ENCODE assay signal across 22 cellular contexts in the genomic region with DNA sequence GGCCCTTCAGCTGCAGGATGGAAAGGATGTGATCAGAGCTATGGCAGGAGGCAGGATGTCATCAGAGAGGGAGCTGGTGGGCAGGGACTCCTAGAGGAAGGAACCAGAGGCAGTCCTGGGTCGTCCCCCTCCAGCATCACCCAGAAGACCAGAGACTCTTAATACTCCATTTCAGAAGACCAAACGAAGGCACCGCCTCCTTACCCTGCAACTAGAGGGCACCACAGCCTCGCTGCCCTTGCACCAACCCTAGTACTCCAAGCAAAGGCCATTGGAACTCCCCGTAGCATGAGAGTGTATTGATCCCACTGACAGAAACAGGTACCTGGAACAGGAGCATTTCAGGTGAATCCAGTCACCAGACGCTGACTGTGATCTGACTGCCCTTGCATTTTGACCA.
"Had no signal": no experiment of that assay in that cellular context is flagged by ENCODE, and none has a peak within 500 bp of the region (broad histone marks: within the 10 kb centered on the region; RNA-seq: fewer than 3 reads in every experiment).

No MANE protein-coding gene starts in this region.

- H3K36me3 ChIP-seq: ascending aorta, esophagus squamous epithelium, left lung, stomach, uterus had no signal

- H3K27ac Mint-ChIP-seq: activated naive CD8-positive, alpha-beta T cell treated with anti-CD3 and anti-CD28 coated beads for 36 hours; activated T-cell treated with anti-CD3 and anti-CD28 coated beads, Interleukin-2, amount 50 U/mL, for 72 hours; nephron had no signal

- H3K4me1 ChIP-seq: ascending aorta, esophagus squamous epithelium, left lung, stomach, uterus had no signal

- H3K27ac ChIP-seq: ascending aorta, dorsolateral prefrontal cortex, esophagus squamous epithelium, left lung, stomach, uterus had no signal

- H3K9me3 Mint-ChIP-seq: activated naive CD8-positive, alpha-beta T cell treated with anti-CD3 and anti-CD28 coated beads for 36 hours; nephron had no signal

- H3K9me3 ChIP-seq: ascending aorta, esophagus squamous epithelium, uterus had no signal

- FAIRE-seq: bronchial epithelial cell, islet of Langerhans had no signal

- H3K27me3 ChIP-seq: ascending aorta, uterus had no signal

- H3K27me3 Mint-ChIP-seq: activated naive CD8-positive, alpha-beta T cell treated with anti-CD3 and anti-CD28 coated beads for 36 hours had no signal

- H3K4me3 ChIP-seq: ascending aorta, dorsolateral prefrontal cortex, esophagus squamous epithelium, left lung, stomach, uterus had no signal

- H3K4me3 Mint-ChIP-seq: activated naive CD8-positive, alpha-beta T cell treated with anti-CD3 and anti-CD28 coated beads for 36 hours; activated T-cell treated with anti-CD3 and anti-CD28 coated beads, Interleukin-2, amount 50 U/mL, for 72 hours; nephron had no signal

- H3K36me3 Mint-ChIP-seq: activated naive CD8-positive, alpha-beta T cell treated with anti-CD3 and anti-CD28 coated beads for 36 hours had no signal

- ATAC-seq: activated T-cell treated with anti-CD3 and anti-CD28 coated beads, Interleukin-2, amount 50 U/mL, for 72 hours; left lung had no signal

- DNase-seq: activated CD4-positive, alpha-beta T cell treated with anti-CD3 and anti-CD28 coated beads, Interleukin-2, amount 50 U/mL, for 48 hours; activated CD4-positive, CD25-positive, alpha-beta regulatory T cell treated with anti-CD3 and anti-CD28 coated beads, Interleukin-2, amount 50 U/mL, for 72 hours; activated CD8-positive, alpha-beta memory T cell treated with anti-CD3 and anti-CD28 coated beads, Interleukin-2, amount 50 U/mL, for 4 hours; activated gamma-delta T cell treated with Interleukin-2 at 50 U/mL for 16 hours; activated naive CD8-positive, alpha-beta T cell treated with anti-CD3 and anti-CD28 coated beads for 36 hours; activated T-cell treated with anti-CD3 and anti-CD28 coated beads, Interleukin-2, amount 50 U/mL, for 72 hours; dorsolateral prefrontal cortex; esophagus squamous epithelium; foreskin fibroblast; glutamatergic neuron; left lung; mesendoderm; retina; stimulated activated CD4-positive, alpha-beta T cell treated with anti-CD3 and anti-CD28 coated beads, Interleukin-15, amount 100 ng/mL, for 24 hours; stimulated activated CD4-positive, alpha-beta T cell treated with anti-CD3 and anti-CD28 coated beads, Interleukin-4, amount 100 ng/mL, for 24 hours; stomach; T-helper 2 cell; uterus had no signal

- H3K4me1 Mint-ChIP-seq: nephron had no signal
